ENCODE assay signal across 8 cellular contexts in the genomic region with DNA sequence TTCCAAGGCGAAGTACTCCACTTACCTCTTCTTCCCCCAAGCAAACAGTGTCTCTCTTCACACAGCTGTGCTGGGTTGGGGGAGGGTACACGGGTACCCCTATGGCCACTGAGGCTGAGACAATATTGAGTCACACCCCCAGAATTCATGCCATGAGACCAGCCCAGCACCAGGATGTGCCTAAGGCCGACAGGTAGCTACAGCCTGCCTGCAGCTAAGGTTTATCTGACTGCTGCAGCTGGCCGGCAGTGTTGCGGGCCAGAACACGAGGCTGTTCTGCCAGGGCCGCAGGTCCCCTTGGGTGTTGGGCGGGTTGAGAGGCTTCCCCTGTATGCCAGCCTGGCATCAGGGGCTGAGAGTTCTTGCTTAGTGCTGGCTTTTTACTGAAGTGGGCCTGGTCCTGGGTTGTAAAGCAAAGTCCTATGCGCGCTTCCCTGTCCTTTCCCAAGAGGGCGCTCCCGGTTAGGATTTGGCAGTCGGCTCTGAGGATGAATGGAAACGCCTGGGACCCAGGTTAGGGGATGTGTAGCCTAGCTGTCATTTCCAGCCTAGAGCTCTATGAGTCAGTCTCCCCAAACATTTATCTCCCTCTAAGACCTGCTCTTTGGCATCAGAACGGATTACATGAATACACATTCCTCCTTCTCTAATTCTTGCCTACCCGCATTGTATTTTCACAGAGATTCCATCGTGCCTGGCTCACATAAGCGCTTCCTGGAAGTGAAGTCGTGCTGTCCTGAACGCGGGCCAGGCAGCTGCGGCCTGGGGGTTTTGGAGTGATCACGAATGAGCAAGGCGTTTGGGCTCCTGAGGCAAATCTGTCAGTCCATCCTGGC. TPM values are rescaled to one million over a fixed set of nuclear protein-coding genes. Genes with fewer than 3 reads are reported as not detected.
DNase-seq lines count a peak whose midpoint lies in the region; ATAC-seq and TF ChIP-seq lines count a peak whose summit lies in the region.

No MANE protein-coding gene starts in this region.

- WGBS in lung, 2 donors: 58 to 67% methylated on average over 24 of the region's 24 CpGs

- H3K4me3 ChIP-seq in WERI-Rb-1 (ENCODE audit: low read depth, low read length) (no peak overlapping the region), lung (no peak overlapping the region)

- ATAC-seq in lung (ENCODE audit: insufficient read depth, low FRiP score) (peak; percentile 45), GM21381 (IDR thresholded peaks at IDR 0.05; ENCODE audit: unreplicated experiment) (no peak)

- peaks cover 0 to under 1% of the 10 kb centered on the region in 2 donors for H3K4me1 ChIP-seq in lung (ENCODE audit: control insufficient read depth in 2 of 2, insufficient read depth in 2 of 2, low read length in 2 of 2)

- H3K36me3 ChIP-seq in WERI-Rb-1 (no peaks in the 10 kb centered on the region), lung (ENCODE audit: control insufficient read depth in 2 of 2, insufficient read depth in 2 of 2, low read length in 2 of 2) (peaks cover 0 to 10% of the 10 kb centered on the region in 2 donors)

- H3K9me3 ChIP-seq in WERI-Rb-1 (ENCODE audit: severe bottlenecking): no peaks in the 10 kb centered on the region
- H3K9me3 ChIP-seq in lung (ENCODE audit: control insufficient read depth in 2 of 2, insufficient read depth in 1 of 2, low read length in 1 of 2): no peaks in the 10 kb centered on the region

- H3K27me3 ChIP-seq in WERI-Rb-1 (ENCODE audit: insufficient read depth, low read depth, severe bottlenecking) (no peaks in the 10 kb centered on the region), lung (ENCODE audit: control insufficient read depth, insufficient read depth) (no peaks in the 10 kb centered on the region)

- TF ChIP-seq CTCF in WERI-Rb-1 (IDR thresholded peaks at IDR 0.05; ENCODE audit: low read depth, low read length): peak; percentile 90
- TF ChIP-seq CTCF in lung (IDR thresholded peaks at IDR 0.05; ENCODE audit: control extremely low read depth, extremely low read depth): peak; percentile 20

- peak; percentile 19 to 34 (median 23) for DNase-seq in activated CD8-positive, alpha-beta memory T cell treated with anti-CD3 and anti-CD28 coated beads for 48 hours (ENCODE audit: low read depth in 2 of 3, low spot score in 2 of 3)
- no peak for DNase-seq in activated CD8-positive, alpha-beta memory T cell treated with anti-CD3 and anti-CD28 coated beads, Interleukin-2, amount 50 U/mL, for 4 hours
- DNase-seq in NCI-H2029 treated with DMSO at 0.1 percent for 48 hours (lab: John Stamatoyannopoulos, UW): peak; percentile 30
- DNase-seq in WERI-Rb-1: peak; percentile 84
- peak; percentile 9 for DNase-seq in effector CD4-positive, alpha-beta T cell
- peak; percentile 42 for DNase-seq in lung (ENCODE audit: low spot score)
- DNase-seq in stimulated activated CD8-positive, alpha-beta memory T cell treated with anti-CD3 and anti-CD28 coated beads, Interleukin-4, amount 100 ng/mL, for 48 hours: peak; percentile 74

- H3K27ac ChIP-seq in WERI-Rb-1 (no peak overlapping the region), lung (ENCODE audit: low read depth in 1 of 2, low read length in 1 of 2) (peak overlapping the region in 1 of 2 donors; percentile 6)

RNA-seq across cellular contexts. Expression of gene USP18, which starts 7.1 kb away (rescaled TPM):
- 1 to 10 TPM; 4.6 to 8.1 TPM for total RNA-seq in lung
- 1 to 10 TPM; 8.6 to 9.5 TPM for polyA plus RNA-seq in lung

RNA-seq across cellular contexts. Expression of gene TUBA8, which starts 46.5 kb away (rescaled TPM):
- total RNA-seq in lung: 1 to 10 TPM in 1 of 2 donors, under 1 TPM in 1; 0.17 to 2.1 TPM
- polyA plus RNA-seq in lung: 1 to 10 TPM; 1.4 to 1.6 TPM
